In genomic region chr16:50509521-50510341, GRCh38 we compare ENCODE assay signal across 8 cellular contexts. TPM values are rescaled to one million over a fixed set of nuclear protein-coding genes. Genes with fewer than 3 reads are reported as not detected.
A peak's percentile ranks its signal among the peaks of the same experiment; 100 is the strongest.
DNase-seq lines count a peak whose midpoint lies in the region; ATAC-seq and TF ChIP-seq lines count a peak whose summit lies in the region.

No MANE protein-coding gene starts in this region.

- DNase-seq in COLO829 (ENCODE audit: low spot score) (peak; percentile 3), fibroblast of pulmonary artery (ENCODE audit: low read depth) (peak; percentile 21), mesenteric fat pad (ENCODE audit: low spot score) (no peak), SW 1271 (lab: John Stamatoyannopoulos, UW) (no peak), NK-92 (lab: John Stamatoyannopoulos, UW; ENCODE audit: unreplicated experiment) (no peak)
- DNase-seq in Jurkat, Clone E6-1 (ENCODE audit: low read depth, low spot score) = peak; percentile 23
- DNase-seq in activated CD8-positive, alpha-beta T cell treated with anti-CD3 and anti-CD28 coated beads, Interleukin-2, amount 10 ng/mL, durations not matched to agents 7 days and 5 days = peak; percentile 45
- DNase-seq in stimulated activated CD4-positive, alpha-beta T cell treated with anti-CD3 and anti-CD28 coated beads, Interleukin-2, amount 100 ng/mL, for 24 hours = peak; percentile 46 to 58

- H3K36me3 Mint-ChIP-seq in activated CD8-positive, alpha-beta T cell treated with anti-CD3 and anti-CD28 coated beads, Interleukin-2, amount 10 ng/mL, durations not matched to agents 7 days and 5 days (ENCODE audit: low read depth) = no peaks in the 10 kb centered on the region

- H3K4me3 ChIP-seq in Jurkat, Clone E6-1 (ENCODE audit: low read length) = no peak overlapping the region
- no peak overlapping the region for H3K4me3 ChIP-seq in fibroblast of pulmonary artery (replicated peaks; ENCODE audit: low read depth, low read length)

- POLR2A ChIA-PET in activated CD8-positive, alpha-beta T cell treated with anti-CD3 and anti-CD28 coated beads, Interleukin-2, amount 10 ng/mL, durations not matched to agents 7 days and 5 days (lab: Charles Lee) = no interaction called here

- no peak for ATAC-seq in activated CD8-positive, alpha-beta T cell treated with anti-CD3 and anti-CD28 coated beads, Interleukin-2, amount 10 ng/mL, durations not matched to agents 7 days and 5 days

- TF ChIP-seq CTCF in fibroblast of pulmonary artery (IDR thresholded peaks at IDR 0.05; ENCODE audit: low read length, missing control alignments) = peak; percentile 73

- H3K9me3 Mint-ChIP-seq in activated CD8-positive, alpha-beta T cell treated with anti-CD3 and anti-CD28 coated beads, Interleukin-2, amount 10 ng/mL, durations not matched to agents 7 days and 5 days (ENCODE audit: insufficient read depth) = no peaks in the 10 kb centered on the region

- peaks cover 8% of the 10 kb centered on the region for H3K27me3 Mint-ChIP-seq in activated CD8-positive, alpha-beta T cell treated with anti-CD3 and anti-CD28 coated beads, Interleukin-2, amount 10 ng/mL, durations not matched to agents 7 days and 5 days (ENCODE audit: low read depth)

- no peak overlapping the region for H3K4me3 Mint-ChIP-seq in activated CD8-positive, alpha-beta T cell treated with anti-CD3 and anti-CD28 coated beads, Interleukin-2, amount 10 ng/mL, durations not matched to agents 7 days and 5 days

- H3K27ac Mint-ChIP-seq in activated CD8-positive, alpha-beta T cell treated with anti-CD3 and anti-CD28 coated beads, Interleukin-2, amount 10 ng/mL, durations not matched to agents 7 days and 5 days = no peak overlapping the region

- no peaks in the 10 kb centered on the region for H3K4me1 Mint-ChIP-seq in activated CD8-positive, alpha-beta T cell treated with anti-CD3 and anti-CD28 coated beads, Interleukin-2, amount 10 ng/mL, durations not matched to agents 7 days and 5 days (ENCODE audit: low read depth)

- CTCF ChIA-PET in activated CD8-positive, alpha-beta T cell treated with anti-CD3 and anti-CD28 coated beads, Interleukin-2, amount 10 ng/mL, durations not matched to agents 7 days and 5 days (lab: Charles Lee) = interaction anchor here (0.6 to 2.3 kb wide), 18 partner anchors 8 to 485 kb away, joined by 3 to 9 read pairs (median 3); partner anchors contain the start of gene CNEP1R1

RNA-seq across cellular contexts. Expression of gene NKD1, which starts 38.5 kb away (rescaled TPM):
- not detected for polyA plus RNA-seq in Jurkat, Clone E6-1 (2012; ENCODE audit: insufficient read depth, insufficient read length)
- under 1 TPM; 0.26 to 0.44 TPM for total RNA-seq in activated CD8-positive, alpha-beta T cell treated with anti-CD3 and anti-CD28 coated beads, Interleukin-2, amount 10 ng/mL, durations not matched to agents 7 days and 5 days
- total RNA-seq in mesenteric fat pad = 2.4 TPM

Comparison
In these comparisons a context has a peak if more than half of its experiments do, and no peak if none do; other contexts are left out.
1. DNase-seq: peak in COLO829 (single experiment), Jurkat, Clone E6-1 (single experiment), activated CD8-positive, alpha-beta T cell treated with anti-CD3 and anti-CD28 coated beads, Interleukin-2, amount 10 ng/mL, durations not matched to agents 7 days and 5 days (single experiment), fibroblast of pulmonary artery (single experiment) and stimulated activated CD4-positive, alpha-beta T cell treated with anti-CD3 and anti-CD28 coated beads, Interleukin-2, amount 100 ng/mL, for 24 hours (2 of 2); none in mesenteric fat pad (single experiment), SW 1271 (0 of 2) and NK-92 (single experiment).